In the genomic region with DNA sequence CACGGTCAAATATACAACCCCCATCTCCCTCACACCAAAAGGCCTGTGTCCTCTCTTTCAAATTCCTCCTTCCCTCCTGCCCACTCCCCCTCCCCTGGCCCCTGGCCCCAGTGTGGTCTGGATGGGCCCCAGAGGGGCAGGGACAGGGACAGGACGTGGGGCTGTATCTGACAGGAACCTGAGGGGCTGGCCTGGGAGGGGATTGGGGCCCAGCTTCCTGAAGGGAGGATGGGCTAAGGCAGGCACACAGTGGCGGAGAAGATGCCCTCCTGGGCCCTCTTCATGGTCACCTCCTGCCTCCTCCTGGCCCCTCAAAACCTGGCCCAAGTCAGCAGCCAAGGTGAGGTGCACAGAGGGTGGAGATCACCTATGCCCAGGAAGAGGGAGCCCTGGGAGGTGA, we compare ENCODE assay signal across 23 cellular contexts. TPM values are rescaled to one million over a fixed set of nuclear protein-coding genes. Genes with fewer than 3 reads are reported as not detected.
"Had no signal": no experiment of that assay in that cellular context is flagged by ENCODE, and none has a peak within 500 bp of the region (broad histone marks: within the 10 kb centered on the region; RNA-seq: fewer than 3 reads in every experiment).

Gene MPL (plus strand): TSS at position 231 of the 400 bp plus-strand sequence. CDS start 31 bp downstream, at position 262.

- H3K9ac ChIP-seq: parathyroid adenoma had no signal

- H3K27me3 Mint-ChIP-seq: activated CD4-positive, alpha-beta memory T cell treated with anti-CD3 and anti-CD28 coated beads for 36 hours; activated naive CD8-positive, alpha-beta T cell treated with anti-CD3 and anti-CD28 coated beads, Interleukin-2, amount 50 U/mL, for 24 hours had no signal

- H3K36me3 Mint-ChIP-seq: activated CD4-positive, alpha-beta memory T cell treated with anti-CD3 and anti-CD28 coated beads for 36 hours had no signal

- DNase-seq: activated CD4-positive, alpha-beta memory T cell treated with anti-CD3 and anti-CD28 coated beads for 36 hours; activated CD4-positive, alpha-beta T cell treated with anti-CD3 and anti-CD28 coated beads for 48 hours; activated effector memory CD4-positive, alpha-beta T cell treated with anti-CD3 and anti-CD28 coated beads, Interleukin-2, amount 50 U/mL, for 16 hours; activated naive CD4-positive, alpha-beta T cell treated with anti-CD3 and anti-CD28 coated beads, Interleukin-2, amount 50 U/mL, for 16 hours; activated naive CD8-positive, alpha-beta T cell treated with anti-CD3 and anti-CD28 coated beads, Interleukin-2, amount 50 U/mL, for 24 hours; body of pancreas; erythroblast; foreskin melanocyte; hypothalamus; mucosa of descending colon; nephron progenitor cell; nucleus accumbens; right cardiac atrium; stimulated activated CD4-positive, alpha-beta T cell treated with anti-CD3 and anti-CD28 coated beads, Interleukin-1b, Interleukin-23, amount 100 ng/mL, for 48 hours; SW 1271; T-helper 17 cell; upper lobe of left lung had no signal

- ATAC-seq: activated naive CD8-positive, alpha-beta T cell treated with anti-CD3 and anti-CD28 coated beads, Interleukin-2, amount 50 U/mL, for 24 hours; body of pancreas; mucosa of descending colon; T-helper 17 cell had no signal

- H3K27ac Mint-ChIP-seq: activated CD4-positive, alpha-beta memory T cell treated with anti-CD3 and anti-CD28 coated beads for 36 hours; activated naive CD8-positive, alpha-beta T cell treated with anti-CD3 and anti-CD28 coated beads, Interleukin-2, amount 50 U/mL, for 24 hours; nephron progenitor cell; T-helper 17 cell had no signal

- H3K27me3 ChIP-seq: body of pancreas, cardiac muscle cell, upper lobe of left lung had no signal

- H3K4me3 ChIP-seq: body of pancreas, cardiac muscle cell, mucosa of descending colon, skin epidermis, thoracic aorta, upper lobe of left lung had no signal

- H2AFZ ChIP-seq: parathyroid adenoma had no signal

- H3K9me3 Mint-ChIP-seq: activated CD4-positive, alpha-beta memory T cell treated with anti-CD3 and anti-CD28 coated beads for 36 hours; activated naive CD8-positive, alpha-beta T cell treated with anti-CD3 and anti-CD28 coated beads, Interleukin-2, amount 50 U/mL, for 24 hours; nephron progenitor cell had no signal

- H3K4me3 Mint-ChIP-seq: activated CD4-positive, alpha-beta memory T cell treated with anti-CD3 and anti-CD28 coated beads for 36 hours; activated naive CD8-positive, alpha-beta T cell treated with anti-CD3 and anti-CD28 coated beads, Interleukin-2, amount 50 U/mL, for 24 hours; nephron progenitor cell; T-helper 17 cell had no signal

- H3K9me3 ChIP-seq: body of pancreas, mucosa of descending colon, thoracic aorta, upper lobe of left lung had no signal

- H3K4me1 ChIP-seq: body of pancreas, parathyroid adenoma, upper lobe of left lung had no signal

- H3K4me1 Mint-ChIP-seq: activated naive CD8-positive, alpha-beta T cell treated with anti-CD3 and anti-CD28 coated beads, Interleukin-2, amount 50 U/mL, for 24 hours had no signal

- H3K36me3 ChIP-seq: cardiac muscle cell, thoracic aorta, upper lobe of left lung had no signal

- H3K27ac ChIP-seq: body of pancreas, cardiac muscle cell, parathyroid adenoma, skin epidermis, thoracic aorta, upper lobe of left lung had no signal

RNA-seq across cellular contexts. Expression of gene MPL, which starts in this region (rescaled TPM):
- total RNA-seq: activated CD4-positive, alpha-beta memory T cell treated with anti-CD3 and anti-CD28 coated beads for 36 hours; body of pancreas; cardiac muscle cell; chondrocyte; pulmonary artery endothelial cell; thoracic aorta had no signal
- polyA plus RNA-seq: cardiac muscle cell had no signal
